ENCODE assay signal across 12 cellular contexts in the genomic region with DNA sequence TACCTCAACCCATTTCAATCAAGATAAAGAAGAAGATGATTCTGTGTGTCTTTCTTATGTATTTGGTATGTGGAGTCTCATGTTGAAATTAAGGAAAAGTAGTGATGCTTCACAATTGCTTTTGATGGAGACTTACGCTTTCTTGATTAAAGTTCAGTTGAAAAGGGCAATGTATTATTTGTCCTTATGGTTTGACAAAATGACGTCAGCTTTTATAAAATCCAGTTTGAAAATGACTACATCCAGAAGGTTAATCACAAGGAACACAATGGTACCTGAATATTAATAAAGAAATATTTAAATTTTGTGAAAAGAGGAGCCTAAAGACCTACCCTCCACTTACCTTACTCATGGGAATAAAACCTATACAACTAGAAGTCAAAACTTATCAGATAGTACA. TPM values are rescaled to one million over a fixed set of nuclear protein-coding genes. Genes with fewer than 3 reads are reported as not detected.
"Had no signal": no experiment of that assay in that cellular context is flagged by ENCODE, and none has a peak within 500 bp of the region (broad histone marks: within the 10 kb centered on the region; RNA-seq: fewer than 3 reads in every experiment).

No MANE protein-coding gene starts in this region.

- ATAC-seq: GM23338, HCT116 had no signal

- H3K27ac ChIP-seq: GM23248 had no signal

- H3K4me3 Mint-ChIP-seq: GM23338, H9, HFFc6 had no signal

- H2AFZ ChIP-seq: GM23248, GM23338 had no signal

- H3K9ac ChIP-seq: GM23248 had no signal

- H3K36me3 ChIP-seq: HAP-1 had no signal

- H3K4me1 Mint-ChIP-seq: GM23338, H9 had no signal

- H3K9me3 Mint-ChIP-seq: GM23338, H9 had no signal

- H3K9me3 ChIP-seq: HAP-1 had no signal

- H3K4me3 ChIP-seq: GM23248, GM23338, HAP-1 had no signal

- H3K4me2 ChIP-seq: GM23338 had no signal

- DNase-seq: GM23248, GOT3, H7, H9, HCEC 1CT, HFFc6 had no signal

- H3K27ac Mint-ChIP-seq: GM23338, H9, HFFc6 had no signal

- H3K4me1 ChIP-seq: HAP-1 had no signal

- FAIRE-seq: H1, H54 had no signal

RNA-seq across cellular contexts. Expression of gene KRTAP26-1, which starts 4.4 kb away (rescaled TPM):
- total RNA-seq: GM23248, GM23338, H1, H4, H7, H9, HFFc6 had no signal
- polyA plus RNA-seq: GM23248, GM23338, H1 had no signal

RNA-seq across cellular contexts. Expression of gene KRTAP27-1, which starts 21.8 kb away (rescaled TPM):
- total RNA-seq: GM23248, GM23338, H1, H4, H7, H9, HFFc6 had no signal
- polyA plus RNA-seq: GM23248, GM23338, H1 had no signal

RNA-seq across cellular contexts. Expression of gene KRTAP25-1, which starts 26.4 kb away (rescaled TPM):
- total RNA-seq: GM23248, GM23338, H1, H4, H7, H9, HFFc6 had no signal
- polyA plus RNA-seq: GM23248, GM23338, H1 had no signal

RNA-seq across cellular contexts. Expression of gene KRTAP23-1, which starts 32.7 kb away (rescaled TPM):
- total RNA-seq: GM23248, GM23338, H1, H4, H7, H9, HFFc6 had no signal
- polyA plus RNA-seq: GM23248, GM23338, H1 had no signal

RNA-seq across cellular contexts. Expression of gene KRTAP24-1, which starts 33.0 kb away (rescaled TPM):
- total RNA-seq: GM23248, GM23338, H1, H4, H7, H9, HFFc6 had no signal
- polyA plus RNA-seq: GM23248, GM23338, H1 had no signal
